Comparison of ENCODE assay signal across 1 cellular context in the genomic region with DNA sequence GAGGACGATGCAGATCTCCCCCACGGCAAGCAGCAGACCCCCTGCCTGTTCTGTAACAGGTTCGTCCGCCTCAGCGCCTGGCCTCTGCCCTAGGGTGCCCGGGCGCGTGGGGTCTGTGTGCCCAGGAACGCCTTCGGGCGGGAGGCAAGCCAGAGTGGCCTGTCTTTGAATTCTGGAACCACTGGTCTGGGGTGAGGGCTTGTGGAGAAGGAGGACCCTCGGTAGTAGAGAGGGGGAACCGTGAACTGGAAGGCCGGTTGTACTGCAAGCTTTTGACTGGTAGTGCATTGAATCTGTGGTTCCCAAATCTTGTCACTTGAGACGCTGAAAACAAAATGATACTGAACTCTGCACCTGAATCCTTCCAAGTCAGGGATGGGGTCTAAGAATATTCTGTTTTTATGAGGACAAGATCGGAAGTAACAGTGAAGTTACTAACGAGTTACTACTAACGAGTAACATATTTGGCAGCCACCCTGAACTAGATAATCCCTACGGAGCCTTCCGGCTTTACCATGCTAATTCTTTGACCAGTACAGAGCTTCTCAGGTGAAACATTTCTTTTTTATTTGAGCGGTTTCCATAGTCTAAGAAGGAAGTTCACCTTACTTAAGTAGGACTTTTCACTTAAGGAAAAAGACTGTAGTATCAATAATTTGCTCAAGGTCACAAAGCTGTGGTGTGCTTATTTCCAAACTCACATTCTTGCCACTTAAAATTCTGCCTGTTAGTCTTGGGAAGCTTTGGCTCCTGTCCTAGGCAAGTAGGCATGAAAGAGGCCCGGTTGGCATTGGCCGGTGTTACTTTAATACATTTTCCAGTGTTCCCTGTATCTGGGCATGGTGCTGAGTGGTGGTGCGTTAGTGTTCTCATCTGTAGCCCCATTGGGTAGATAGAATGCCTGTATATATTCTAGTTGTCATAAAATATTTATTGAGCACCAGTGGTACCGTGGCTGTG.
TF ChIP-seq lines count a peak whose summit lies in the region.

No MANE protein-coding gene starts in this region.

TF ChIP-seq in endothelial cell of umbilical vein, 7 proteins besides CTCF, POLR2A, EP300 and RAD21:
- TF ChIP-seq FOS (IDR thresholded peaks at IDR 0.05; ENCODE audit: borderline replicate concordance, insufficient read depth, low read length) (no peak), MYC (IDR thresholded peaks at IDR 0.05; ENCODE audit: low read depth, low read length) (no peak), JUN (IDR thresholded peaks at IDR 0.05; ENCODE audit: borderline replicate concordance, insufficient read depth, insufficient read length, low read depth) (no peak), EZH2 (IDR thresholded peaks at IDR 0.05; ENCODE audit: borderline replicate concordance, low read depth, low read length, severe bottlenecking) (no peak), POLR2AphosphoS5 (IDR thresholded peaks at IDR 0.05; ENCODE audit: insufficient read depth, low read depth, low read length) (no peak), GATA2 (IDR thresholded peaks at IDR 0.05; ENCODE audit: insufficient read depth, insufficient read length, low read depth, low read length) (no peak)
- TF ChIP-seq, protein P1, sequence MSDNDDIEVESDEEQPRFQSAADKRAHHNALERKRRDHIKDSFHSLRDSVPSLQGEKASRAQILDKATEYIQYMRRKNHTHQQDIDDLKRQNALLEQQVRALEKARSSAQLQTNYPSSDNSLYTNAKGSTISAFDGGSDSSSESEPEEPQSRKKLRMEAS (IDR thresholded peaks at IDR 0.05; ENCODE audit: insufficient read depth, insufficient read length): no peak
